29 cellular contexts compared by ENCODE assay signal in the genomic region with DNA sequence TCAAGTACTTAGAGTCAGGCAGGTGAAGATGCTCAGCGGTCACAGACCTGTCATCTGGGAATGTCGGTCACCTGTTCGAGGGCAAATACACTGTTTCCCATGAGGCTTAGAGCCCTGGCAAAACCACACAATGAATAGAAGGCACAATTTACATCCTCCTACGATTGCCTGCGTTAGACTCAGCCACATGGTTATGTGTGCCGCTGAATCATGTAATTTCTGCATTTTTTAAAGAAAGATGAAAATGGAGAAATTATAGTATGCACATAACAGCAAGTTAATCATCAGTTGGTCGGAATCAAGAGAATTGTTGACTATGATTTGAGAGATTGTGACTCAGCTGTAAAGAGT.
"Had no signal": no experiment of that assay in that cellular context is flagged by ENCODE, and none has a peak within 500 bp of the region (broad histone marks: within the 10 kb centered on the region; RNA-seq: fewer than 3 reads in every experiment).

No MANE protein-coding gene starts in this region.

- H3K4me3 Mint-ChIP-seq: activated B cell treated with CpG ODN at 0.5 μM for 24 hours; activated CD4-positive, alpha-beta memory T cell treated with anti-CD3 and anti-CD28 coated beads, Interleukin-2, amount 10 ng/mL, durations not matched to agents 7 days and 5 days; activated CD4-positive, alpha-beta T cell treated with anti-CD3 and anti-CD28 coated beads, Interleukin-2, amount 10 ng/mL, durations not matched to agents 7 days and 5 days; activated naive CD8-positive, alpha-beta T cell; activated T-cell treated with anti-CD3 and anti-CD28 coated beads, Interleukin-2, amount 50 U/mL, for 24 hours; activated T-cell treated with anti-CD3 and anti-CD28 coated beads, Interleukin-2, amount 50 U/mL, for 72 hours; effector memory CD8-positive, alpha-beta T cell; T-helper 17 cell; T-helper 2 cell treated with Interferon-gamma antibody and Interleukin-4, amounts not matched to agents 5 μg/mL and 100 μg/mL, for 36 hours had no signal

- H3K4me1 ChIP-seq: esophagus squamous epithelium, gastroesophageal sphincter, heart right ventricle had no signal

- H3K27ac ChIP-seq: epithelial cell of prostate, esophagus squamous epithelium, gastroesophageal sphincter, heart right ventricle, WERI-Rb-1 had no signal

- H3K9me3 ChIP-seq: esophagus squamous epithelium, gastroesophageal sphincter, heart right ventricle had no signal

- H3K27ac Mint-ChIP-seq: activated B cell treated with CpG ODN at 0.5 μM for 24 hours; activated CD4-positive, alpha-beta memory T cell treated with anti-CD3 and anti-CD28 coated beads, Interleukin-2, amount 10 ng/mL, durations not matched to agents 7 days and 5 days; activated CD4-positive, alpha-beta T cell treated with anti-CD3 and anti-CD28 coated beads, Interleukin-2, amount 10 ng/mL, durations not matched to agents 7 days and 5 days; activated naive CD8-positive, alpha-beta T cell; activated T-cell treated with anti-CD3 and anti-CD28 coated beads, Interleukin-2, amount 50 U/mL, for 24 hours; activated T-cell treated with anti-CD3 and anti-CD28 coated beads, Interleukin-2, amount 50 U/mL, for 72 hours; effector memory CD8-positive, alpha-beta T cell; T-helper 17 cell; T-helper 2 cell treated with Interferon-gamma antibody and Interleukin-4, amounts not matched to agents 5 μg/mL and 100 μg/mL, for 36 hours had no signal

- H3K4me3 ChIP-seq: esophagus squamous epithelium, gastroesophageal sphincter, heart right ventricle had no signal

- H3K9me3 Mint-ChIP-seq: activated B cell treated with CpG ODN at 0.5 μM for 24 hours; activated CD4-positive, alpha-beta memory T cell treated with anti-CD3 and anti-CD28 coated beads, Interleukin-2, amount 10 ng/mL, durations not matched to agents 7 days and 5 days; activated CD4-positive, alpha-beta T cell treated with anti-CD3 and anti-CD28 coated beads, Interleukin-2, amount 10 ng/mL, durations not matched to agents 7 days and 5 days; activated T-cell treated with anti-CD3 and anti-CD28 coated beads, Interleukin-2, amount 50 U/mL, for 24 hours; activated T-cell treated with anti-CD3 and anti-CD28 coated beads, Interleukin-2, amount 50 U/mL, for 72 hours; effector memory CD8-positive, alpha-beta T cell; T-helper 2 cell treated with Interferon-gamma antibody and Interleukin-4, amounts not matched to agents 5 μg/mL and 100 μg/mL, for 36 hours had no signal

- H3K27me3 Mint-ChIP-seq: activated naive CD8-positive, alpha-beta T cell had no signal

- ATAC-seq: activated T-cell treated with anti-CD3 and anti-CD28 coated beads, Interleukin-2, amount 50 U/mL, for 72 hours; effector memory CD8-positive, alpha-beta T cell; gastroesophageal sphincter; heart right ventricle; T-helper 17 cell had no signal

- H3K36me3 ChIP-seq: esophagus squamous epithelium, gastroesophageal sphincter, heart right ventricle, WERI-Rb-1 had no signal

- H3K4me1 Mint-ChIP-seq: activated CD4-positive, alpha-beta memory T cell treated with anti-CD3 and anti-CD28 coated beads, Interleukin-2, amount 10 ng/mL, durations not matched to agents 7 days and 5 days; activated CD4-positive, alpha-beta T cell treated with anti-CD3 and anti-CD28 coated beads, Interleukin-2, amount 10 ng/mL, durations not matched to agents 7 days and 5 days had no signal

- DNase-seq: activated B cell treated with CpG ODN at 0.5 μM for 24 hours; activated CD4-positive, alpha-beta memory T cell treated with anti-CD3 and anti-CD28 coated beads, Interleukin-2, amount 10 ng/mL, durations not matched to agents 7 days and 5 days; activated CD4-positive, alpha-beta T cell treated with anti-CD3 and anti-CD28 coated beads for 4 hours; activated CD4-positive, alpha-beta T cell treated with anti-CD3 and anti-CD28 coated beads, Interleukin-2, amount 10 ng/mL, durations not matched to agents 7 days and 5 days; activated CD4-positive, alpha-beta T cell treated with anti-CD3 and anti-CD28 coated beads, Interleukin-2, amount 50 U/mL, for 4 hours; activated CD4-positive, CD25-positive, alpha-beta regulatory T cell treated with anti-CD3 and anti-CD28 coated beads, Interleukin-2, amount 50 U/mL, for 72 hours; activated CD8-positive, alpha-beta memory T cell treated with anti-CD3 and anti-CD28 coated beads, Interleukin-2, amount 50 U/mL, for 48 hours; activated gamma-delta T cell; activated naive CD4-positive, alpha-beta T cell; activated naive CD4-positive, alpha-beta T cell treated with anti-CD3 and anti-CD28 coated beads, Interleukin-2, amount 50 U/mL, for 16 hours; activated T-cell treated with anti-CD3 and anti-CD28 coated beads for 4 hours; activated T-cell treated with anti-CD3 and anti-CD28 coated beads, Interleukin-2, amount 50 U/mL, for 24 hours; activated T-cell treated with anti-CD3 and anti-CD28 coated beads, Interleukin-2, amount 50 U/mL, for 72 hours; amniotic stem cell; cortex of kidney; dermis blood vessel endothelial cell; effector CD4-positive, alpha-beta T cell; effector memory CD8-positive, alpha-beta T cell; esophagus squamous epithelium; foreskin melanocyte; heart right ventricle; T-helper 1 cell; T-helper 17 cell; T1000; WERI-Rb-1 had no signal

- H3K36me3 Mint-ChIP-seq: activated naive CD8-positive, alpha-beta T cell had no signal
